23 cellular contexts compared by ENCODE assay signal in the genomic region with DNA sequence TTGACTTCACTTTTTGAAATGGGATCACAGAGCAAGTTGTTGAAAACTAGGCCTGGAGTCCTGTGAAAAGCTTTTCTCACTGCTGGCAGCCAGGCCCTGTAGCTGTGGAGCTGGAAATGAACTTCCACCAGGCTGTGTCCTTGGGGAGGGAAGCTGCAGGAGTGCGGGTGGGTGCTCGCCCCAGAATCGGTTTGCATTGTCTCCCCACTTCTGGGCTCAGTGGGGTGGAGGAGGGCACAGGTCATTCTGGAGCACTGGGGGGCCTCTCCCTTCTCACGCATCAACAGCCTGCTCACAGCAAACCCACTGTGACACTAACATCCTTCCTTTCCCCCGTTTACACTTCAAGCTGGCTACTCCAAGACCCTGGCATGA. TPM values are rescaled to one million over a fixed set of nuclear protein-coding genes. Genes with fewer than 3 reads are reported as not detected.
"Had no signal": no experiment of that assay in that cellular context is flagged by ENCODE, and none has a peak within 500 bp of the region (broad histone marks: within the 10 kb centered on the region; RNA-seq: fewer than 3 reads in every experiment).

No MANE protein-coding gene starts in this region.

- H3K4me1 Mint-ChIP-seq: mesothelial cell of epicardium, nephron had no signal

- H3K36me3 Mint-ChIP-seq: memory B cell, mesothelial cell of epicardium had no signal

- H3K4me3 Mint-ChIP-seq: memory B cell, mesothelial cell of epicardium, nephron had no signal

- DNase-seq: dorsolateral prefrontal cortex; effector memory CD4-positive, alpha-beta T cell; esophagus squamous epithelium; foreskin fibroblast; glutamatergic neuron; left ventricle myocardium inferior; lower lobe of right lung; small intestine; stimulated activated CD4-positive, alpha-beta T cell treated with anti-CD3 and anti-CD28 coated beads, Interleukin-12 subunit alpha, Interleukin-12 subunit beta, amount 100 ng/mL, for 4 hours; stimulated activated naive CD4-positive, alpha-beta T cell treated with Interleukin-2 at 50 U/mL for 16 hours; tibial artery had no signal

- H3K9me3 ChIP-seq: colonic mucosa, esophagus squamous epithelium, gastroesophageal sphincter, left ventricle myocardium inferior, lower lobe of right lung, neutrophil, ovary, right atrium auricular region, tibial artery, upper lobe of left lung, vagina had no signal

- H3K27me3 ChIP-seq: colonic mucosa, dorsolateral prefrontal cortex, ovary, right atrium auricular region, tibial artery, upper lobe of left lung, vagina had no signal

- H3K27ac ChIP-seq: colonic mucosa, dorsolateral prefrontal cortex, epithelial cell of prostate, esophagus squamous epithelium, gastroesophageal sphincter, left ventricle myocardium inferior, lower lobe of right lung, neutrophil, ovary, right atrium auricular region, tibial artery, upper lobe of left lung, vagina had no signal

- H3K4me3 ChIP-seq: colonic mucosa, dorsolateral prefrontal cortex, esophagus squamous epithelium, gastroesophageal sphincter, left ventricle myocardium inferior, lower lobe of right lung, ovary, right atrium auricular region, tibial artery, upper lobe of left lung, vagina had no signal

- H3K9me3 Mint-ChIP-seq: memory B cell, mesothelial cell of epicardium, nephron had no signal

- ATAC-seq: gastroesophageal sphincter, lower lobe of right lung had no signal

- H3K4me1 ChIP-seq: colonic mucosa, gastroesophageal sphincter, left ventricle myocardium inferior, lower lobe of right lung, right atrium auricular region, tibial artery, upper lobe of left lung, vagina had no signal

- H3K27ac Mint-ChIP-seq: memory B cell, mesothelial cell of epicardium, nephron had no signal

- H3K36me3 ChIP-seq: colonic mucosa, esophagus squamous epithelium, gastroesophageal sphincter, left ventricle myocardium inferior, lower lobe of right lung, neutrophil, ovary, right atrium auricular region, tibial artery, upper lobe of left lung, vagina had no signal

RNA-seq across cellular contexts. Expression of gene GLB1L2, which starts 15.2 kb away (rescaled TPM):
- total RNA-seq: myocyte had no signal
